Comparison of ENCODE assay signal across 8 cellular contexts in the genomic region with DNA sequence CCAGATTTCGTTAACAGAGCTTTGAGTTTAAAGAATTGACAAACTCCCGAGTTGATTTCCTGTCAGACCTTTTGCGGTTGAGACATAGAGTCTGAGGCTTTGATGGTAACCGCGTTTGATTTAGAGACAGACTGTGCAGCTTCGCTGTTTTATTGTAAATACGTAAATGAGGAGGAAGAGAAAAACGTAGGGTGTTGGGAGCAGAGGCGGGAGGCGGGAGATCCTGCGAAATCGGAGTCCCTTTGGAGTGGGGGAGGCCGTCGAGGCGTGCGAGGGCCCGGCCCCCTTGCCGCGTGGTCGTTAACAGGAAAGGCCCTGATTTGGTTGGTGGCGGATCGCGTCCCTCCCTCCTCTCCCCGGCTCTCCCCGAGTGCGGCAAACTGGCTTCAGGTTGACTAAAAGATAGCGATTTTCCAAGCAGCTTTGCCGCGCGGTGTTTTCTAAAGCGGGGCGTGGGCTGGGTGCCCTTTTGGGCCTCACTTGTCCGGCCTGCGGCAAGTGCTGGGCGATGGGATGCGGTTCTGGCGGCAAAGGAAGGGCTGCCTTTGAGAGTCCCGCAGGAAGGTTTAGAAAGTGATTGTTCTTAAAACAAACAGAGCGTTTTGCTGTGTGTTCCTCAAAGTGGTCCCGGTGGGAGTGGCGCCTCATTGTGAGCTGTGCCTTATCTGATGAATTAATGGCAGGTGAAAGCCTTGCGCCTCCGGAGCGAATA.
DNase-seq lines count a peak whose midpoint lies in the region.

No MANE protein-coding gene starts in this region.

- H3K27ac ChIP-seq in duodenal mucosa (ENCODE audit: low read depth, low read length): peak overlapping the region; percentile 88

- no peaks in the 10 kb centered on the region for H3K27me3 ChIP-seq in duodenal mucosa (ENCODE audit: control insufficient read depth in 1 of 2, insufficient read depth in 2 of 2, low read length in 2 of 2)

- peaks cover 0 to 5% of the 10 kb centered on the region in 2 donors for H3K4me1 ChIP-seq in duodenal mucosa (ENCODE audit: control insufficient read depth in 1 of 2, insufficient read depth in 2 of 2, low read length in 2 of 2)

- H3K36me3 ChIP-seq in duodenal mucosa (ENCODE audit: control insufficient read depth in 1 of 2, insufficient read depth in 2 of 2, low read length in 2 of 2): no peaks in the 10 kb centered on the region

- DNase-seq in COR-L47 (lab: John Stamatoyannopoulos, UW) (peak; percentile 15), NCI-H1092 (lab: John Stamatoyannopoulos, UW) (peak; percentile 16), medulla oblongata (ENCODE audit: extremely low spot score) (peak; percentile 6), NCI-H1694 treated with DMSO at 0.1 percent for 48 hours (lab: John Stamatoyannopoulos, UW) (no peak), hippocampal formation (lab: John Stamatoyannopoulos, UW) (no peak)
- peak; percentile 25 to 30 for DNase-seq in activated CD4-positive, alpha-beta T cell treated with anti-CD3 and anti-CD28 coated beads for 4 hours
- DNase-seq in stimulated activated CD8-positive, alpha-beta memory T cell treated with anti-CD3 and anti-CD28 coated beads, Interleukin-15, amount 100 ng/mL, for 4 hours (ENCODE audit: low read depth in 2 of 2): peak; percentile 2 to 7

- no peaks in the 10 kb centered on the region for H3K9me3 ChIP-seq in duodenal mucosa (ENCODE audit: control insufficient read depth in 1 of 2, low read length in 2 of 2)

- H3K9ac ChIP-seq in duodenal mucosa (ENCODE audit: low read depth in 1 of 2, low read length in 2 of 2): peak overlapping the region; percentile 81 to 94

- H3K4me3 ChIP-seq in duodenal mucosa (ENCODE audit: low read depth in 1 of 2, low read length in 2 of 2): peak overlapping the region; percentile 77 to 79

Comparison
In these comparisons a context has a peak if more than half of its experiments do, and no peak if none do; other contexts are left out.
1. DNase-seq: peak in COR-L47 (single experiment), NCI-H1092 (single experiment), activated CD4-positive, alpha-beta T cell treated with anti-CD3 and anti-CD28 coated beads for 4 hours (2 of 2), medulla oblongata (single experiment) and stimulated activated CD8-positive, alpha-beta memory T cell treated with anti-CD3 and anti-CD28 coated beads, Interleukin-15, amount 100 ng/mL, for 4 hours (2 of 2); none in NCI-H1694 treated with DMSO at 0.1 percent for 48 hours (single experiment) and hippocampal formation (0 of 2).